In the genomic region with DNA sequence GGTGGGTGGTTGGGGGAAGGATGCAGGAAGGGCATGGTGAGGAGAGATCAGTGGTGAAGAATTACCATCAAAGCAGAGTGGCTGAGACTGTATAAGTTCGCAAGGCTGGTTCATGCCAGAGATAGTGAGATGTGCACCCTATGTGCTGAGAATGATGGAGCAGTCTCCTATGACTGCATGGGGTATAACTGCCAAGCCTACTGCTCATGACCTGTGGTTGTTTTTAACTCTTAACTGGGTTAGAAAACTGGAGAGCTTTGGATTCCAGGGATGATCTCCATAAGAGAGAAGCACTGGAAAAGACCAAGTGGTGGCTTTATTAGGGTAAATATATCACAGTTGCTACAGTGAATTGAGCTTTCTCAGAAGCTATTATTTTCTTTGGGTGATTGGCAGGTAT, we compare ENCODE assay signal across 1 cellular context.
TF ChIP-seq lines count a peak whose summit lies in the region.

No MANE protein-coding gene starts in this region.

TF ChIP-seq in GM23338, 12 proteins besides CTCF, POLR2A, EP300 and RAD21:
- TF ChIP-seq, protein P1, sequence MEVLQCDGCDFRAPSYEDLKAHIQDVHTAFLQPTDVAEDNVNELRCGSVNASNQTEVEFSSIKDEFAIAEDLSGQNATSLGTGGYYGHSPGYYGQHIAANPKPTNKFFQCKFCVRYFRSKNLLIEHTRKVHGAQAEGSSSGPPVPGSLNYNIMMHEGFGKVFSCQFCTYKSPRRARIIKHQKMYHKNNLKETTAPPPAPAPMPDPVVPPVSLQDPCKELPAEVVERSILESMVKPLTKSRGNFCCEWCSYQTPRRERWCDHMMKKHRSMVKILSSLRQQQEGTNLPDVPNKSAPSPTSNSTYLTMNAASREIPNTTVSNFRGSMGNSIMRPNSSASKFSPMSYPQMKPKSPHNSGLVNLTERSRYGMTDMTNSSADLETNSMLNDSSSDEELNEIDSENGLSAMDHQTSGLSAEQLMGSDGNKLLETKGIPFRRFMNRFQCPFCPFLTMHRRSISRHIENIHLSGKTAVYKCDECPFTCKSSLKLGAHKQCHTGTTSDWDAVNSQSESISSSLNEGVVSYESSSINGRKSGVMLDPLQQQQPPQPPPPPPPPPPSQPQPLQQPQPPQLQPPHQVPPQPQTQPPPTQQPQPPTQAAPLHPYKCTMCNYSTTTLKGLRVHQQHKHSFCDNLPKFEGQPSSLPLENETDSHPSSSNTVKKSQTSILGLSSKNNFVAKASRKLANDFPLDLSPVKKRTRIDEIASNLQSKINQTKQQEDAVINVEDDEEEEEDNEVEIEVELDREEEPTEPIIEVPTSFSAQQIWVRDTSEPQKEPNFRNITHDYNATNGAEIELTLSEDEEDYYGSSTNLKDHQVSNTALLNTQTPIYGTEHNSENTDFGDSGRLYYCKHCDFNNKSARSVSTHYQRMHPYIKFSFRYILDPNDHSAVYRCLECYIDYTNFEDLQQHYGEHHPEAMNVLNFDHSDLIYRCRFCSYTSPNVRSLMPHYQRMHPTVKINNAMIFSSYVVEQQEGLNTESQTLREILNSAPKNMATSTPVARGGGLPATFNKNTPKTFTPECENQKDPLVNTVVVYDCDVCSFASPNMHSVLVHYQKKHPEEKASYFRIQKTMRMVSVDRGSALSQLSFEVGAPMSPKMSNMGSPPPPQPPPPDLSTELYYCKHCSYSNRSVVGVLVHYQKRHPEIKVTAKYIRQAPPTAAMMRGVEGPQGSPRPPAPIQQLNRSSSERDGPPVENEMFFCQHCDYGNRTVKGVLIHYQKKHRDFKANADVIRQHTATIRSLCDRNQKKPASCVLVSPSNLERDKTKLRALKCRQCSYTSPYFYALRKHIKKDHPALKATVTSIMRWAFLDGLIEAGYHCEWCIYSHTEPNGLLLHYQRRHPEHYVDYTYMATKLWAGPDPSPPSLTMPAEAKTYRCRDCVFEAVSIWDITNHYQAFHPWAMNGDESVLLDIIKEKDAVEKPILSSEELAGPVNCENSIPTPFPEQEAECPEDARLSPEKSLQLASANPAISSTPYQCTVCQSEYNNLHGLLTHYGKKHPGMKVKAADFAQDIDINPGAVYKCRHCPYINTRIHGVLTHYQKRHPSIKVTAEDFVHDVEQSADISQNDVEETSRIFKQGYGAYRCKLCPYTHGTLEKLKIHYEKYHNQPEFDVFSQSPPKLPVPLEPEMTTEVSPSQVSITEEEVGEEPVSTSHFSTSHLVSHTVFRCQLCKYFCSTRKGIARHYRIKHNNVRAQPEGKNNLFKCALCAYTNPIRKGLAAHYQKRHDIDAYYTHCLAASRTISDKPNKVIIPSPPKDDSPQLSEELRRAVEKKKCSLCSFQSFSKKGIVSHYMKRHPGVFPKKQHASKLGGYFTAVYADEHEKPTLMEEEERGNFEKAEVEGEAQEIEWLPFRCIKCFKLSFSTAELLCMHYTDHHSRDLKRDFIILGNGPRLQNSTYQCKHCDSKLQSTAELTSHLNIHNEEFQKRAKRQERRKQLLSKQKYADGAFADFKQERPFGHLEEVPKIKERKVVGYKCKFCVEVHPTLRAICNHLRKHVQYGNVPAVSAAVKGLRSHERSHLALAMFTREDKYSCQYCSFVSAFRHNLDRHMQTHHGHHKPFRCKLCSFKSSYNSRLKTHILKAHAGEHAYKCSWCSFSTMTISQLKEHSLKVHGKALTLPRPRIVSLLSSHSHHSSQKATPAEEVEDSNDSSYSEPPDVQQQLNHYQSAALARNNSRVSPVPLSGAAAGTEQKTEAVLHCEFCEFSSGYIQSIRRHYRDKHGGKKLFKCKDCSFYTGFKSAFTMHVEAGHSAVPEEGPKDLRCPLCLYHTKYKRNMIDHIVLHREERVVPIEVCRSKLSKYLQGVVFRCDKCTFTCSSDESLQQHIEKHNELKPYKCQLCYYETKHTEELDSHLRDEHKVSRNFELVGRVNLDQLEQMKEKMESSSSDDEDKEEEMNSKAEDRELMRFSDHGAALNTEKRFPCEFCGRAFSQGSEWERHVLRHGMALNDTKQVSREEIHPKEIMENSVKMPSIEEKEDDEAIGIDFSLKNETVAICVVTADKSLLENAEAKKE (CRISPR knock-in tag; IDR thresholded peaks at IDR 0.05) = no peak
- TF ChIP-seq ZNF331 (CRISPR knock-in tag; IDR thresholded peaks at IDR 0.05; ENCODE audit: low read depth) (no peak), NANOG (IDR thresholded peaks at IDR 0.05; ENCODE audit: borderline replicate concordance) (no peak), EZH2phosphoT487 (IDR thresholded peaks at IDR 0.05; ENCODE audit: unreplicated experiment) (no peak), POLR2AphosphoS5 (IDR thresholded peaks at IDR 0.05; ENCODE audit: low read depth) (no peak), JUNB (IDR thresholded peaks at IDR 0.05; ENCODE audit: unreplicated experiment) (no peak), CREB1 (CRISPR knock-in tag; IDR thresholded peaks at IDR 0.05; ENCODE audit: low read depth) (no peak), STAT1 (IDR thresholded peaks at IDR 0.05; ENCODE audit: unreplicated experiment) (no peak), ZNF114 (CRISPR knock-in tag; IDR thresholded peaks at IDR 0.05) (no peak), EZH2 (IDR thresholded peaks at IDR 0.05; ENCODE audit: low read depth, unreplicated experiment) (no peak)
- TF ChIP-seq, protein P2, sequence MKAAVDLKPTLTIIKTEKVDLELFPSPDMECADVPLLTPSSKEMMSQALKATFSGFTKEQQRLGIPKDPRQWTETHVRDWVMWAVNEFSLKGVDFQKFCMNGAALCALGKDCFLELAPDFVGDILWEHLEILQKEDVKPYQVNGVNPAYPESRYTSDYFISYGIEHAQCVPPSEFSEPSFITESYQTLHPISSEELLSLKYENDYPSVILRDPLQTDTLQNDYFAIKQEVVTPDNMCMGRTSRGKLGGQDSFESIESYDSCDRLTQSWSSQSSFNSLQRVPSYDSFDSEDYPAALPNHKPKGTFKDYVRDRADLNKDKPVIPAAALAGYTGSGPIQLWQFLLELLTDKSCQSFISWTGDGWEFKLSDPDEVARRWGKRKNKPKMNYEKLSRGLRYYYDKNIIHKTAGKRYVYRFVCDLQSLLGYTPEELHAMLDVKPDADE (IDR thresholded peaks at IDR 0.05) = no peak
- TF ChIP-seq, protein P3, sequence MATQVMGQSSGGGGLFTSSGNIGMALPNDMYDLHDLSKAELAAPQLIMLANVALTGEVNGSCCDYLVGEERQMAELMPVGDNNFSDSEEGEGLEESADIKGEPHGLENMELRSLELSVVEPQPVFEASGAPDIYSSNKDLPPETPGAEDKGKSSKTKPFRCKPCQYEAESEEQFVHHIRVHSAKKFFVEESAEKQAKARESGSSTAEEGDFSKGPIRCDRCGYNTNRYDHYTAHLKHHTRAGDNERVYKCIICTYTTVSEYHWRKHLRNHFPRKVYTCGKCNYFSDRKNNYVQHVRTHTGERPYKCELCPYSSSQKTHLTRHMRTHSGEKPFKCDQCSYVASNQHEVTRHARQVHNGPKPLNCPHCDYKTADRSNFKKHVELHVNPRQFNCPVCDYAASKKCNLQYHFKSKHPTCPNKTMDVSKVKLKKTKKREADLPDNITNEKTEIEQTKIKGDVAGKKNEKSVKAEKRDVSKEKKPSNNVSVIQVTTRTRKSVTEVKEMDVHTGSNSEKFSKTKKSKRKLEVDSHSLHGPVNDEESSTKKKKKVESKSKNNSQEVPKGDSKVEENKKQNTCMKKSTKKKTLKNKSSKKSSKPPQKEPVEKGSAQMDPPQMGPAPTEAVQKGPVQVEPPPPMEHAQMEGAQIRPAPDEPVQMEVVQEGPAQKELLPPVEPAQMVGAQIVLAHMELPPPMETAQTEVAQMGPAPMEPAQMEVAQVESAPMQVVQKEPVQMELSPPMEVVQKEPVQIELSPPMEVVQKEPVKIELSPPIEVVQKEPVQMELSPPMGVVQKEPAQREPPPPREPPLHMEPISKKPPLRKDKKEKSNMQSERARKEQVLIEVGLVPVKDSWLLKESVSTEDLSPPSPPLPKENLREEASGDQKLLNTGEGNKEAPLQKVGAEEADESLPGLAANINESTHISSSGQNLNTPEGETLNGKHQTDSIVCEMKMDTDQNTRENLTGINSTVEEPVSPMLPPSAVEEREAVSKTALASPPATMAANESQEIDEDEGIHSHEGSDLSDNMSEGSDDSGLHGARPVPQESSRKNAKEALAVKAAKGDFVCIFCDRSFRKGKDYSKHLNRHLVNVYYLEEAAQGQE (IDR thresholded peaks at IDR 0.05; ENCODE audit: unreplicated experiment) = no peak
